Comparison of ENCODE assay signal across 26 cellular contexts in the genomic region with DNA sequence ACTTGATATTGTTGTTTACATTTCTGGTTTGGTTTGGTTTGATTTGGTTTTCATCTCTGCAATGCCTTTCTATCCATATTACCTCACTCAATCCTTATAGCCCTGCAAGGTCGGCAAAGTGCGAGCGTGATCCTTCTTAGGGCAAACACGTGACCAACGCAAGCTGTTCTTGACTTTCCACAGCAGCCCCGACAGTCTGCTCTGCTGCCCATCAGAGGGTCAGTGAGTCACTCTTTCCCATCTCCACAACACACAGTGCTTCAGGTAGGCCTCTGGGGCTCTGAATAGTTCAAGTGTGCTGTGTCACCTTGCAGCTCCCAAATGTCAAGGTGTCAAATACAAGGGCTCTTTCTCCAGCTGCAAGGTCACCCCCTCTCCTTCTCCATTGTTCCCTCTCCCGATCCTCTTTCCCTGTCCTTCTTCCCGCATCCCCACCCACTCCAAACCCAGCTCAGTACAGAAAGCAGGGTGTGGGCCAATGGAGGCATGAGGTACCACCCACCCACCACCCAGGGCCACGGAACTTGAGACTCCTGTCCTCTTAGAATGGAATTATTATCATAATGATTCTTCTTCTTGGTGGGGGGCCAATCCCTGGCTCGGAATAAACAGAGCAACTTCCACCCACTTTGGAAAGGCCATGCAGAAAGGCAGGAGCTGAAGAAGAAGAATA.
DNase-seq lines count a peak whose midpoint lies in the region; ATAC-seq and TF ChIP-seq lines count a peak whose summit lies in the region.
"Had no signal": no experiment of that assay in that cellular context is flagged by ENCODE, and none has a peak within 500 bp of the region (broad histone marks: within the 10 kb centered on the region; RNA-seq: fewer than 3 reads in every experiment).

No MANE protein-coding gene starts in this region.

- no peak overlapping the region for H2BK12ac ChIP-seq in mesenchymal stem cell (ENCODE audit: low read length in 2 of 2)

- 83% methylated on average over 9 of the region's 10 CpGs for WGBS in mesenchymal stem cell
- WGBS in body of pancreas, 2 donors = 92 to 93% methylated on average over 10 of the region's 10 CpGs

- H3K27me3 Mint-ChIP-seq in GM23338 (ENCODE audit: insufficient read depth, low read depth, poor library complexity) = peaks cover 6% of the 10 kb centered on the region
- no peaks in the 10 kb centered on the region for H3K27me3 Mint-ChIP-seq in activated CD4-positive, alpha-beta T cell treated with anti-CD3 and anti-CD28 coated beads for 36 hours
- H3K27me3 Mint-ChIP-seq: activated naive CD4-positive, alpha-beta T cell treated with anti-CD3 and anti-CD28 coated beads, Interleukin-2, amount 50 U/mL, for 24 hours had no signal

- H3K79me2 ChIP-seq in GM23338 (replicated peaks; ENCODE audit: insufficient read depth) = no peaks in the 10 kb centered on the region
- H3K79me2 ChIP-seq: parathyroid adenoma had no signal

- H2BK5ac ChIP-seq in mesenchymal stem cell (ENCODE audit: low read depth, low read length, poor library complexity, severe bottlenecking) = no peak overlapping the region

- H4K91ac ChIP-seq in mesenchymal stem cell (ENCODE audit: low read length) = no peak overlapping the region

- no peaks in the 10 kb centered on the region for H4K20me1 ChIP-seq in GM23338 (replicated peaks; ENCODE audit: insufficient read depth)

- H3K9me3 ChIP-seq in HUES48 (ENCODE audit: control insufficient read depth, insufficient read depth, low read length) (no peaks in the 10 kb centered on the region), mesenchymal stem cell (ENCODE audit: control insufficient read depth, low read length) (no peaks in the 10 kb centered on the region), body of pancreas (no peaks in the 10 kb centered on the region)
- H3K9me3 ChIP-seq: ascending aorta, colonic mucosa, gastroesophageal sphincter, Peyer's patch, suprapubic skin, upper lobe of right lung had no signal

- no peak overlapping the region for H3K14ac ChIP-seq in mesenchymal stem cell (ENCODE audit: low read length in 2 of 2)

- H3K9me3 Mint-ChIP-seq in GM23338 = no peaks in the 10 kb centered on the region
- H3K9me3 Mint-ChIP-seq in activated CD4-positive, alpha-beta T cell treated with anti-CD3 and anti-CD28 coated beads for 36 hours (ENCODE audit: low read depth) = no peaks in the 10 kb centered on the region
- H3K9me3 Mint-ChIP-seq: activated naive CD4-positive, alpha-beta T cell treated with anti-CD3 and anti-CD28 coated beads, Interleukin-2, amount 50 U/mL, for 24 hours; immature natural killer cell had no signal

- peaks cover 23% of the 10 kb centered on the region for H3K4me1 ChIP-seq in GM23338 (ENCODE audit: insufficient read depth)
- H3K4me1 ChIP-seq in HUES48 (ENCODE audit: control insufficient read depth, insufficient read depth, low read length) = peaks cover 22% of the 10 kb centered on the region
- peaks cover 6% of the 10 kb centered on the region for H3K4me1 ChIP-seq in mesenchymal stem cell (ENCODE audit: control insufficient read depth, insufficient read depth, low read depth, low read length)
- H3K4me1 ChIP-seq in body of pancreas = no peaks in the 10 kb centered on the region
- H3K4me1 ChIP-seq: ascending aorta, colonic mucosa, parathyroid adenoma, Peyer's patch, suprapubic skin, upper lobe of right lung had no signal

- H3K23ac ChIP-seq in mesenchymal stem cell (ENCODE audit: low read length in 2 of 2) = no peak overlapping the region

- H3K36me3 Mint-ChIP-seq in GM23338 (ENCODE audit: low read depth) = no peaks in the 10 kb centered on the region
- H3K36me3 Mint-ChIP-seq in activated CD4-positive, alpha-beta T cell treated with anti-CD3 and anti-CD28 coated beads for 36 hours (ENCODE audit: low read depth) = peaks cover 1% of the 10 kb centered on the region

- H3K4me3 Mint-ChIP-seq in GM23338 = peak overlapping the region; percentile 11; the same call in 1 of the 3 replicates
- H3K4me3 Mint-ChIP-seq in activated CD4-positive, alpha-beta T cell treated with anti-CD3 and anti-CD28 coated beads for 36 hours = no peak overlapping the region
- H3K4me3 Mint-ChIP-seq: activated naive CD4-positive, alpha-beta T cell treated with anti-CD3 and anti-CD28 coated beads, Interleukin-2, amount 50 U/mL, for 24 hours; immature natural killer cell had no signal

- H2AK5ac ChIP-seq in mesenchymal stem cell (ENCODE audit: low read length, severe bottlenecking) = no peak overlapping the region

- H3K36me3 ChIP-seq in GM23338 (ENCODE audit: insufficient read depth) = no peaks in the 10 kb centered on the region
- no peaks in the 10 kb centered on the region for H3K36me3 ChIP-seq in HUES48 (ENCODE audit: control insufficient read depth, insufficient read depth, low read length)
- H3K36me3 ChIP-seq in mesenchymal stem cell (ENCODE audit: control insufficient read depth in 1 of 2, insufficient read depth in 2 of 2, low read depth in 1 of 2, low read length in 2 of 2) = no peaks in the 10 kb centered on the region
- no peaks in the 10 kb centered on the region for H3K36me3 ChIP-seq in body of pancreas (replicated peaks in 1 of 2; ENCODE audit: insufficient read depth in 1 of 2, low read depth in 2 of 2)
- H3K36me3 ChIP-seq: colonic mucosa, gastroesophageal sphincter, Peyer's patch, suprapubic skin, upper lobe of right lung had no signal

- peaks cover 39% of the 10 kb centered on the region for H3K4me1 Mint-ChIP-seq in GM23338
- no peaks in the 10 kb centered on the region for H3K4me1 Mint-ChIP-seq in activated CD4-positive, alpha-beta T cell treated with anti-CD3 and anti-CD28 coated beads for 36 hours

- TF ChIP-seq CTCF in GM23338 (conservative IDR thresholded peaks at IDR 0.05; ENCODE audit: low read depth in 2 of 2) = no peak
- TF ChIP-seq CTCF in body of pancreas (IDR thresholded peaks at IDR 0.05) = no peak

- no peak overlapping the region for H3K4me3 ChIP-seq in GM23338
- no peak overlapping the region for H3K4me3 ChIP-seq in HUES48 (ENCODE audit: low read depth, low read length)
- H3K4me3 ChIP-seq in mesenchymal stem cell (ENCODE audit: insufficient read depth in 1 of 2, low read depth in 1 of 2, low read length in 2 of 2) = no peak overlapping the region
- no peak overlapping the region for H3K4me3 ChIP-seq in body of pancreas
- H3K4me3 ChIP-seq: ascending aorta, colonic mucosa, gastroesophageal sphincter, Peyer's patch, smooth muscle cell, suprapubic skin, upper lobe of right lung had no signal

- H3K27ac Mint-ChIP-seq in GM23338 = peak overlapping the region; percentile 13
- no peak overlapping the region for H3K27ac Mint-ChIP-seq in activated CD4-positive, alpha-beta T cell treated with anti-CD3 and anti-CD28 coated beads for 36 hours
- H3K27ac Mint-ChIP-seq: activated naive CD4-positive, alpha-beta T cell treated with anti-CD3 and anti-CD28 coated beads, Interleukin-2, amount 50 U/mL, for 24 hours; immature natural killer cell had no signal

- peak overlapping the region; percentile 62; the same call in 1 of the 2 replicates for H3K4me2 ChIP-seq in GM23338
- no peak overlapping the region for H3K4me2 ChIP-seq in mesenchymal stem cell (ENCODE audit: low read length, poor library complexity, severe bottlenecking)
- H3K4me2 ChIP-seq: smooth muscle cell had no signal

- TF ChIP-seq POLR2A in body of pancreas (IDR thresholded peaks at IDR 0.05) = no peak

- H3K79me1 ChIP-seq in mesenchymal stem cell (replicated peaks; ENCODE audit: low read length, poor library complexity, severe bottlenecking) = peaks cover 16% of the 10 kb centered on the region

- ATAC-seq in GM23338 (peak; percentile 66), body of pancreas (no peak), GM19023 (IDR thresholded peaks at IDR 0.05; ENCODE audit: unreplicated experiment) (no peak)
- ATAC-seq in activated CD4-positive, alpha-beta T cell treated with anti-CD3 and anti-CD28 coated beads for 36 hours = no peak
- ATAC-seq: gastroesophageal sphincter, upper lobe of right lung had no signal

- no peaks in the 10 kb centered on the region for H3K9me2 ChIP-seq in GM23338 (ENCODE audit: insufficient read depth)

- H2AFZ ChIP-seq in GM23338 = no peak overlapping the region
- no peak overlapping the region for H2AFZ ChIP-seq in mesenchymal stem cell (ENCODE audit: low read depth, low read length)
- H2AFZ ChIP-seq: parathyroid adenoma had no signal

- no peak overlapping the region for H2BK15ac ChIP-seq in mesenchymal stem cell (ENCODE audit: low read depth, poor library complexity, severe bottlenecking)

- H3K4ac ChIP-seq in mesenchymal stem cell (ENCODE audit: low read depth in 1 of 2, low read length in 2 of 2) = no peak overlapping the region

- H3F3A ChIP-seq in GM23338 (replicated peaks; ENCODE audit: low read depth) = no peaks in the 10 kb centered on the region

- no peak overlapping the region for H3K18ac ChIP-seq in mesenchymal stem cell (ENCODE audit: low read depth in 1 of 2, low read length in 2 of 2)

- intact Hi-C loops in body of pancreas (cut with DNase I) = no loop called here
- intact Hi-C loops in activated CD4-positive, alpha-beta T cell treated with anti-CD3 and anti-CD28 coated beads for 36 hours (cut with DNase I, micrococcal nuclease) = no loop called here

- H3K9ac ChIP-seq in HUES48 (ENCODE audit: low read depth, low read length) (no peak overlapping the region), mesenchymal stem cell (ENCODE audit: low read length) (no peak overlapping the region)
- H3K9ac ChIP-seq: parathyroid adenoma had no signal

- CTCF ChIA-PET in activated CD4-positive, alpha-beta T cell treated with anti-CD3 and anti-CD28 coated beads for 36 hours (lab: Charles Lee) = interaction anchor here (1.2 kb wide), 1 partner anchor 10 kb away, joined by 3 read pairs; no protein-coding TSS in a partner anchor

- no peak for DNase-seq in GM23338 (ENCODE audit: low spot score)
- peak; percentile 44 for DNase-seq in amniotic epithelial cell (ENCODE audit: low read depth)
- peak; percentile 5 for DNase-seq in mesenchymal stem cell
- no peak for DNase-seq in body of pancreas
- DNase-seq in activated CD4-positive, alpha-beta T cell treated with anti-CD3 and anti-CD28 coated beads for 36 hours = no peak
- no peak for DNase-seq in COR-L47 (lab: John Stamatoyannopoulos, UW)
- DNase-seq: activated CD8-positive, alpha-beta memory T cell treated with anti-CD3 and anti-CD28 coated beads for 24 hours; activated T-cell treated with anti-CD3 and anti-CD28 coated beads for 4 hours; colonic mucosa; effector CD4-positive, alpha-beta T cell; immature natural killer cell; NCI-H1092 treated with DMSO at 0.1 percent for 48 hours; NCI-H1694 treated with DMSO at 0.1 percent for 48 hours; NCI-H526 treated with DMSO at 0.1 percent for 48 hours; Peyer's patch; stimulated activated naive CD4-positive, alpha-beta T cell treated with Interleukin-2 at 50 U/mL for 16 hours; upper lobe of right lung had no signal

- H2BK120ac ChIP-seq in mesenchymal stem cell (ENCODE audit: low read depth, low read length) = no peak overlapping the region

- no peaks in the 10 kb centered on the region for H3K27me3 ChIP-seq in GM23338 (ENCODE audit: insufficient read depth)
- no peaks in the 10 kb centered on the region for H3K27me3 ChIP-seq in HUES48 (ENCODE audit: control insufficient read depth, insufficient read depth, low read length)
- H3K27me3 ChIP-seq in mesenchymal stem cell (ENCODE audit: control insufficient read depth in 1 of 2, insufficient read depth in 1 of 2, low read length in 2 of 2) = no peaks in the 10 kb centered on the region
- no peaks in the 10 kb centered on the region for H3K27me3 ChIP-seq in body of pancreas
- H3K27me3 ChIP-seq: ascending aorta, colonic mucosa, gastroesophageal sphincter, Peyer's patch, suprapubic skin, upper lobe of right lung had no signal

- H4K8ac ChIP-seq in mesenchymal stem cell (ENCODE audit: low read length) = no peak overlapping the region

- POLR2A ChIA-PET in activated CD4-positive, alpha-beta T cell treated with anti-CD3 and anti-CD28 coated beads for 36 hours (lab: Charles Lee) = no interaction called here

- H3K27ac ChIP-seq in GM23338 (ENCODE audit: low read depth) (peak overlapping the region; percentile 53; the same call in 1 of the 2 replicates), HUES48 (ENCODE audit: low read depth, low read length) (peak overlapping the region; percentile 42), mesenchymal stem cell (ENCODE audit: low read length, poor library complexity, severe bottlenecking) (no peak overlapping the region), body of pancreas (no peak overlapping the region)
- H3K27ac ChIP-seq: ascending aorta, C4-2B, colonic mucosa, gastroesophageal sphincter, parathyroid adenoma, Peyer's patch, suprapubic skin, upper lobe of right lung had no signal

Comparison
In these comparisons a context has a peak if more than half of its experiments do, and no peak if none do; other contexts are left out.
1. DNase-seq: peak in amniotic epithelial cell (single experiment) and mesenchymal stem cell (single experiment); none in GM23338 (single experiment), body of pancreas (0 of 4), activated CD4-positive, alpha-beta T cell treated with anti-CD3 and anti-CD28 coated beads for 36 hours (single experiment) and COR-L47 (single experiment).
2. H3K27ac ChIP-seq: peak in GM23338 (single experiment) and HUES48 (single experiment); none in mesenchymal stem cell (single experiment) and body of pancreas (0 of 4).